ENCODE assay signal across 20 cellular contexts in genomic region chr22:25845985-25846745, GRCh38.
DNase-seq lines count a peak whose midpoint lies in the region; ATAC-seq, FAIRE-seq and TF ChIP-seq lines count a peak whose summit lies in the region.
"Had no signal": no experiment of that assay in that cellular context is flagged by ENCODE, and none has a peak within 500 bp of the region (broad histone marks: within the 10 kb centered on the region; RNA-seq: fewer than 3 reads in every experiment).

No MANE protein-coding gene starts in this region.

- 56 to 79% (median 58%) methylated on average over 7 to 12 of the region's 12 CpGs for WGBS in spleen, 5 donors

- no peaks in the 10 kb centered on the region for H3K9me3 ChIP-seq in spleen
- H3K9me3 ChIP-seq: colonic mucosa, esophagus muscularis mucosa, HAP-1 had no signal

- no peak for TF ChIP-seq POLR2A in spleen (IDR thresholded peaks at IDR 0.05)

- TF ChIP-seq CTCF in GM13976 (IDR thresholded peaks at IDR 0.05; ENCODE audit: borderline replicate concordance, control extremely low read depth, extremely low read depth, insufficient read depth, missing control alignments) = no peak
- TF ChIP-seq CTCF in foreskin keratinocyte (conservative IDR thresholded peaks at IDR 0.05) = no peak
- no peak for TF ChIP-seq CTCF in spleen (IDR thresholded peaks at IDR 0.05 in 8 of 11, conservative IDR thresholded peaks at IDR 0.05 in 3 of 11)

- no peaks in the 10 kb centered on the region for H3K36me3 ChIP-seq in spleen
- H3K36me3 ChIP-seq: colonic mucosa, HAP-1 had no signal

- FAIRE-seq in RCC 7860 (lab: Jason Lieb, UNC) = no peak
- FAIRE-seq in GM19239 (lab: Jason Lieb, UNC) = no peak
- FAIRE-seq: HTR-8/SVneo had no signal

- H3K4me3 ChIP-seq in spleen = no peak overlapping the region
- H3K4me3 ChIP-seq: colonic mucosa, esophagus muscularis mucosa, HAP-1, PC-9 had no signal

- H3K27me3 ChIP-seq in foreskin keratinocyte (no peaks in the 10 kb centered on the region), spleen (replicated peaks in 1 of 7) (peaks cover 0 to 11% (median 0%) of the 10 kb centered on the region in 7 donors)
- H3K27me3 ChIP-seq: colonic mucosa had no signal

- intact Hi-C loops in spleen (cut with DNase I; ENCODE audit: low total_unique reads) = no loop called here

- H3K27ac ChIP-seq in foreskin keratinocyte = no peak overlapping the region
- no peak overlapping the region for H3K27ac ChIP-seq in spleen
- H3K27ac ChIP-seq: colonic mucosa, esophagus muscularis mucosa, PC-9 had no signal

- no peaks in the 10 kb centered on the region for H3K4me1 ChIP-seq in foreskin keratinocyte
- peaks cover 0 to 7% (median 0%) of the 10 kb centered on the region in 6 donors for H3K4me1 ChIP-seq in spleen
- H3K4me1 ChIP-seq: colonic mucosa, HAP-1 had no signal

- ATAC-seq in foreskin keratinocyte (peak; percentile 53), HG03354 (IDR thresholded peaks at IDR 0.05; ENCODE audit: poor library complexity, severe bottlenecking, unreplicated experiment) (no peak)
- ATAC-seq: left ventricle myocardium superior; naive thymus-derived CD8-positive, alpha-beta T cell; right cardiac atrium had no signal

- in situ Hi-C loops in GM13976 (cut with MboI; ENCODE audit: low sequenced_read_pairs, unreplicated experiment) = no loop called here

- DNase-seq in ELF-1 (ENCODE audit: low read depth, low spot score) = peak; percentile 18
- peak; percentile 56 for DNase-seq in GM13976 (ENCODE audit: low spot score)
- DNase-seq in RCC 7860 (ENCODE audit: low spot score) = peak; percentile 74
- DNase-seq in foreskin keratinocyte = peak; percentile 3 to 12
- DNase-seq in GM19239 (ENCODE audit: insufficient read length, low spot score) = no peak
- DNase-seq in spleen = no peak
- DNase-seq in activated effector memory CD4-positive, alpha-beta T cell treated with anti-CD3 and anti-CD28 coated beads, Interleukin-2, amount 50 U/mL, for 16 hours = no peak
- DNase-seq: activated CD4-positive, alpha-beta T cell treated with anti-CD3 and anti-CD28 coated beads, Interleukin-2, amount 50 U/mL, for 1 hour; colonic mucosa; DND-41; hypothalamus; left ventricle myocardium superior; naive thymus-derived CD8-positive, alpha-beta T cell; NCI-H345; PC-9; right cardiac atrium had no signal

Comparison
In these comparisons a context has a peak if more than half of its experiments do, and no peak if none do; other contexts are left out.
1. DNase-seq: peak in ELF-1 (single experiment), GM13976 (single experiment), RCC 7860 (single experiment) and foreskin keratinocyte (2 of 2); none in GM19239 (single experiment), spleen (single experiment) and activated effector memory CD4-positive, alpha-beta T cell treated with anti-CD3 and anti-CD28 coated beads, Interleukin-2, amount 50 U/mL, for 16 hours (single experiment).